Comparison of ENCODE assay signal across 8 cellular contexts in the genomic region with DNA sequence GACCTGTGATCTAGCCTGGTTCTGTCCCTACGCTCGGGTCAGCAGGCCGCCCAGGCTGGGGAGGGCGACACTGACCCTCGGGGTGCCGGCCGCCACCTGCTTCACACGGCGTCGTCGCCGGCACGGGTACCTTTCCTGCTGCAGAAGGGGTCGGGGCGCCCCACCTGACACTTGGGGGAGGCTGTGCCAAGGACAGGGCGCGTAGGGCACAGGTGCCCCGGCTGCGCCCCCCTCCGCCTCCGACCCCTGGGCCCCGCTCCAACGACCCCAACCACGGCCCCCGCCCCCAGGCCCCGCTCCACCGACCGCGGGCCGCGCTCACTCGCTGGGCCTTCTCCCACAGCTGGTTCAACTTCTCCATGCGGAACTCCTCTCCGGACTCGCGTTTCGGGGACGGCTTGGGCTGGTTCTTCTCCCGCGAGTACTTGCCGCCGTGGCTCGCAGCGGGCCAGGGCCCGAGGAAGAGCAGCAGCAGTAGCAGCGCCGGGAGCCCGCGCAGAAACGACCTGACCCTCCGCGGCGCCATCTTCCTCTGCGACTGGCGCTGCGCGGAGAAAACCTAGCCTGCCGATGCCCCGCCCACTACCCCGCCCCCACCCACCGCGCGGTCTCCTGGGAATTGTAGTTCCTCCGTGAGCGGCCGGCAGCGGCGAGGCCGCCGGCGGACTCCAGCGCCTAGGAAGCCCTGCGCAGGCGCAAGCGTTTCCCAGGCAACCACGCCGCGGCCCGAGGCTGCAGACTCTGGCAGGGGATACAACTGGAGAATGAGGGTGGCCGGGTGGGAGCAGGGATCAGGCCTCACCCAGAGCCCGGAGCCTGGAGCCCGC. TPM values are rescaled to one million over a fixed set of nuclear protein-coding genes. Genes with fewer than 3 reads are reported as not detected.
DNase-seq lines count a peak whose midpoint lies in the region; ATAC-seq, FAIRE-seq and TF ChIP-seq lines count a peak whose summit lies in the region.

A gene with protein sequence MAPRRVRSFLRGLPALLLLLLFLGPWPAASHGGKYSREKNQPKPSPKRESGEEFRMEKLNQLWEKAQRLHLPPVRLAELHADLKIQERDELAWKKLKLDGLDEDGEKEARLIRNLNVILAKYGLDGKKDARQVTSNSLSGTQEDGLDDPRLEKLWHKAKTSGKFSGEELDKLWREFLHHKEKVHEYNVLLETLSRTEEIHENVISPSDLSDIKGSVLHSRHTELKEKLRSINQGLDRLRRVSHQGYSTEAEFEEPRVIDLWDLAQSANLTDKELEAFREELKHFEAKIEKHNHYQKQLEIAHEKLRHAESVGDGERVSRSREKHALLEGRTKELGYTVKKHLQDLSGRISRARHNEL (minus strand): TSS at position 536 of the 827 bp plus-strand sequence. CDS start 10 bp downstream, at position 526.

- no peaks in the 10 kb centered on the region; the same call in 1 of the 2 replicates for H3K9me3 ChIP-seq in AG04450 (ENCODE audit: control insufficient read depth, insufficient read depth, low read length)
- H3K9me3 ChIP-seq in kidney (ENCODE audit: control insufficient read depth in 1 of 2, low read length in 2 of 2), result no peaks in the 10 kb centered on the region

- ATAC-seq in GM18909 (IDR thresholded peaks at IDR 0.05; ENCODE audit: poor library complexity, unreplicated experiment) (peak; percentile 88), HG03175 (IDR thresholded peaks at IDR 0.05; ENCODE audit: unreplicated experiment) (peak; percentile 85)

- H3K27me3 ChIP-seq in AG04450 (ENCODE audit: control insufficient read depth, insufficient read depth, low read length), result peaks cover 7% of the 10 kb centered on the region

- no peak within 1 kb of the TSS for H3K27ac ChIP-seq in AG04450 (ENCODE audit: low read depth, low read length)
- peak within 1 kb of the TSS; percentile 51 to 76 for H3K27ac ChIP-seq in kidney (ENCODE audit: low read depth in 2 of 2, low read length in 2 of 2)

- intact Hi-C loops in kidney (cut with DNase I), result no loop called here

- peaks cover 13 to 29% of the 10 kb centered on the region in 2 donors for H3K4me1 ChIP-seq in kidney (ENCODE audit: control insufficient read depth in 1 of 2, insufficient read depth in 1 of 2, low read depth in 1 of 2, low read length in 2 of 2)

- FAIRE-seq in kidney (lab: Jason Lieb, UNC), result no peak

- peaks cover 0 to 9% of the 10 kb centered on the region in 2 donors for H3K36me3 ChIP-seq in kidney (ENCODE audit: control insufficient read depth in 1 of 2, insufficient read depth in 2 of 2, low read length in 2 of 2)

- CTCF ChIA-PET in AG04450 (lab: Charles Lee), result no interaction called here

- POLR2A ChIA-PET in AG04450 (lab: Yijun Ruan, JAX), result interaction anchor here (0.6 to 0.7 kb wide), 2 partner anchors 244 to 411 kb away, joined by 3 to 5 read pairs; no protein-coding TSS in a partner anchor

- no peak for TF ChIP-seq CTCF in AG04450 (IDR thresholded peaks at IDR 0.05; ENCODE audit: low read depth, low read length)
- TF ChIP-seq CTCF in kidney (IDR thresholded peaks at IDR 0.05; ENCODE audit: borderline replicate concordance, extremely low read depth, insufficient read depth), result no peak

- DNase-seq in AG04450 (ENCODE audit: low read depth, low spot score), result peak; percentile 60
- peak; percentile 73 to 85 for DNase-seq in NCI-H446 (lab: John Stamatoyannopoulos, UW)
- peak; percentile 91 for DNase-seq in activated CD4-positive, CD25-positive, alpha-beta regulatory T cell treated with anti-CD3 and anti-CD28 coated beads, Interleukin-2, amount 50 U/mL, for 72 hours
- DNase-seq in cerebellar cortex (ENCODE audit: low spot score), result peak; percentile 92
- DNase-seq in kidney, result peak; percentile 98
- peak; percentile 92 for DNase-seq in stimulated activated CD4-positive, alpha-beta T cell treated with anti-CD3 and anti-CD28 coated beads, Interleukin-15, amount 100 ng/mL, for 24 hours

- H3K4me3 ChIP-seq in AG04450 (ENCODE audit: low read depth, low read length) (peak within 1 kb of the TSS; percentile 90), kidney (ENCODE audit: low read length in 2 of 2) (peak within 1 kb of the TSS; percentile 95 to 97)

- H3K9ac ChIP-seq in kidney (ENCODE audit: low read length in 2 of 2), result peak within 1 kb of the TSS; percentile 83 to 92

RNA-seq across cellular contexts. Expression of the gene that starts here (rescaled TPM):
- 150 and 191 TPM in 2 replicates for polyA plus RNA-seq in AG04450 (2011; rRNA removed)
- polyA minus RNA-seq in AG04450 (2011; rRNA and poly(A)+ RNA removed), result 32.3 and 42.5 TPM in 2 replicates
- 204 TPM for total RNA-seq in kidney
- 373 TPM for polyA plus RNA-seq in kidney (ENCODE audit: insufficient read depth, low read depth, low replicate concordance)
